In the genomic region with DNA sequence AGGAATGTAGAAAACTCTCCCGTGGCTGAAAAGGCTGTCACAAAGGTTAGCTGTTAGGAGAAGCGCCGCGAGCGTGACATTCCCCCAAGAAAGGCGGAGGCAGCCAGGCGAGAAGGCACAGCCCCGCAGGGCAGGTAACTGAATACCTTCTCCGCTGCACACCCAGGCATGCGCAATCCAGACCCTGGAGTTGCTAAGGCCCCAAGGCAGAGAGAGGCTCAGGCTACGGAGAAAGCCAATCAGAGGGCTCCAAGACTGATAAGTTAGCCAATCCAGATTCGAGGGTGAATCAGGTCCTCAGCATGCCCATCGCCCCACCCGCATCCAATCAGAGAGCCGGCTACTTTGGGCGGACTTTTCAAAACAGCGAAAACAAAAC, we compare ENCODE assay signal across 8 cellular contexts. TPM values are rescaled to one million over a fixed set of nuclear protein-coding genes. Genes with fewer than 3 reads are reported as not detected.
DNase-seq lines count a peak whose midpoint lies in the region; ATAC-seq, FAIRE-seq and TF ChIP-seq lines count a peak whose summit lies in the region.

No MANE protein-coding gene starts in this region.

- TF ChIP-seq CTCF in HepG2 (CRISPR knock-in tag; IDR thresholded peaks at IDR 0.05): no peak

- CTCF ChIA-PET in HepG2 (lab: Yijun Ruan, JAX; ENCODE audit: low intra/inter-chr PET ratio, low total read pairs): no interaction called here

- FAIRE-seq in HepG2 (lab: Jason Lieb, UNC): peak; percentile 99

- peaks cover 6% of the 10 kb centered on the region for H3K79me2 ChIP-seq in HepG2 (ENCODE audit: insufficient read depth, low read length)

- peak in 1 of 2 experiments; percentile 70; a peak in 2 of 4 replicates for TF ChIP-seq POLR2A in HepG2 (IDR thresholded peaks at IDR 0.05; ENCODE audit: insufficient read depth in 1 of 2, low read depth in 2 of 2, low read length in 2 of 2)

- H3K4me3 ChIP-seq in HepG2 (replicated peaks in 1 of 3; ENCODE audit: insufficient read depth in 1 of 3, low read depth in 2 of 3, low read length in 3 of 3): peak overlapping the region; percentile 88 to 99 (median 99)

- H3K4me2 ChIP-seq in HepG2 (ENCODE audit: low read depth, low read length): peak overlapping the region; percentile 88

- peaks cover 0 to 13% of the 10 kb centered on the region in 2 experiments; a peak in 2 of 5 replicates for H3K36me3 ChIP-seq in HepG2 (replicated peaks in 1 of 2; ENCODE audit: control insufficient read depth in 1 of 2, insufficient read depth in 2 of 2, low read length in 2 of 2)

- intact Hi-C loops in HepG2 (cut with micrococcal nuclease; ENCODE audit: unreplicated experiment): loop anchor here (2.0 to 5.0 kb wide), 2 partner anchors 46 to 80 kb away; no protein-coding TSS in a partner anchor

- H3K27me3 ChIP-seq in HepG2 (ENCODE audit: control insufficient read depth in 1 of 2, insufficient read depth in 2 of 2, low read length in 2 of 2): peaks cover 0 to 3% of the 10 kb centered on the region in 2 experiments; a peak in 1 of 5 replicates

- TF ChIP-seq EP300 in HepG2 (IDR thresholded peaks at IDR 0.05; ENCODE audit: low read depth in 2 of 2, low read length in 2 of 2) (peak in 1 of 2 experiments; percentile 43; a peak in 1 of 4 replicates), HepG2 (CRISPR knock-in tag; IDR thresholded peaks at IDR 0.05; ENCODE audit: borderline replicate concordance) (no peak)

- WGBS in HepG2 (ENCODE audit: low lambda C conversion rate): under 1% methylated on average over 13 of the region's 17 CpGs

- H4K20me1 ChIP-seq in HepG2 (ENCODE audit: insufficient read depth, low read length): no peaks in the 10 kb centered on the region

- in situ Hi-C loops in HepG2 (cut with HindIII; ENCODE audit: extremely low pct_ligation_motif_present, low pct_unique_long_range_greater_than_20kb): loop anchor here (5.0 kb wide), 1 partner anchor 79 kb away; the partner anchor contains the start of gene CCNI

- BruUV-seq in HepG2 (replicated peaks; lab: Mats Ljungman, UMichigan): no TSS peak

- POLR2A ChIA-PET in HepG2 (lab: Yijun Ruan, JAX): interaction anchor here (1.5 to 1.6 kb wide), 2 partner anchors 80 to 81 kb away, joined by 3 read pairs; partner anchors contain the start of gene CCNI

- H3K4me1 ChIP-seq in HepG2 (ENCODE audit: insufficient read depth, low read length): peaks cover 27% of the 10 kb centered on the region

- DNase-seq in C1 segment of cervical spinal cord (lab: John Stamatoyannopoulos, UW): peak; percentile 73 to 100 (median 96)
- DNase-seq in NCI-H524 treated with DMSO at 0.1 percent for 48 hours (lab: John Stamatoyannopoulos, UW): peak; percentile 96
- DNase-seq in activated CD4-positive, alpha-beta T cell treated with anti-CD3 and anti-CD28 coated beads for 48 hours: peak; percentile 94
- peak; percentile 99 for DNase-seq in dermis microvascular lymphatic vessel endothelial cell (ENCODE audit: low read depth in 2 of 2)
- peak; percentile 99 for DNase-seq in HepG2 (ENCODE audit: low spot score)
- DNase-seq in stimulated activated CD4-positive, alpha-beta T cell treated with anti-CD3 and anti-CD28 coated beads, Interleukin-4, amount 100 ng/mL, for 24 hours: peak; percentile 97

- H3K27ac ChIP-seq in HepG2 (ENCODE audit: extremely low read length, insufficient read depth, low read length): peak overlapping the region; percentile 93

- peak; percentile 92 for ATAC-seq in GM19324 (IDR thresholded peaks at IDR 0.05; ENCODE audit: low FRiP score, unreplicated experiment)
- ATAC-seq in HG03460 (IDR thresholded peaks at IDR 0.05; ENCODE audit: unreplicated experiment): peak; percentile 83
- peak; percentile 90 for ATAC-seq in HepG2

- H2AFZ ChIP-seq in HepG2 (ENCODE audit: low read length): peak overlapping the region; percentile 74

- TF ChIP-seq RAD21 in HepG2 (CRISPR knock-in tag; IDR thresholded peaks at IDR 0.05): no peak

- peak overlapping the region; percentile 90 for H3K9ac ChIP-seq in HepG2 (ENCODE audit: insufficient read depth, low read depth, low read length)

- H3K9me3 ChIP-seq in HepG2 (ENCODE audit: low read length): no peaks in the 10 kb centered on the region

TF ChIP-seq in HepG2, 621 proteins besides CTCF, POLR2A, EP300 and RAD21 (continues in another document):
- 0 out of 2 replicates have a peak, but pooled peaks have one; percentile 1 for TF ChIP-seq CEBPB (IDR thresholded peaks at IDR 0.05; ENCODE audit: borderline replicate concordance, low read depth, low read length)
- TF ChIP-seq KMT2B (CRISPR knock-in tag; IDR thresholded peaks at IDR 0.05): 0 out of 2 replicates have a peak, but pooled peaks have one; percentile 12
- peak; percentile 69 for TF ChIP-seq POLR2AphosphoS5 (IDR thresholded peaks at IDR 0.05; ENCODE audit: low read depth, low read length)
- TF ChIP-seq NFKBIZ (CRISPR knock-in tag; IDR thresholded peaks at IDR 0.05): no peak
- TF ChIP-seq BCL6 (CRISPR knock-in tag; IDR thresholded peaks at IDR 0.05): no peak
- no peak; the same call in 1 of the 2 replicates for TF ChIP-seq SMAD9 (CRISPR knock-in tag; IDR thresholded peaks at IDR 0.05)
- TF ChIP-seq MIXL1 (CRISPR knock-in tag; IDR thresholded peaks at IDR 0.05): no peak
- TF ChIP-seq, protein P1, sequence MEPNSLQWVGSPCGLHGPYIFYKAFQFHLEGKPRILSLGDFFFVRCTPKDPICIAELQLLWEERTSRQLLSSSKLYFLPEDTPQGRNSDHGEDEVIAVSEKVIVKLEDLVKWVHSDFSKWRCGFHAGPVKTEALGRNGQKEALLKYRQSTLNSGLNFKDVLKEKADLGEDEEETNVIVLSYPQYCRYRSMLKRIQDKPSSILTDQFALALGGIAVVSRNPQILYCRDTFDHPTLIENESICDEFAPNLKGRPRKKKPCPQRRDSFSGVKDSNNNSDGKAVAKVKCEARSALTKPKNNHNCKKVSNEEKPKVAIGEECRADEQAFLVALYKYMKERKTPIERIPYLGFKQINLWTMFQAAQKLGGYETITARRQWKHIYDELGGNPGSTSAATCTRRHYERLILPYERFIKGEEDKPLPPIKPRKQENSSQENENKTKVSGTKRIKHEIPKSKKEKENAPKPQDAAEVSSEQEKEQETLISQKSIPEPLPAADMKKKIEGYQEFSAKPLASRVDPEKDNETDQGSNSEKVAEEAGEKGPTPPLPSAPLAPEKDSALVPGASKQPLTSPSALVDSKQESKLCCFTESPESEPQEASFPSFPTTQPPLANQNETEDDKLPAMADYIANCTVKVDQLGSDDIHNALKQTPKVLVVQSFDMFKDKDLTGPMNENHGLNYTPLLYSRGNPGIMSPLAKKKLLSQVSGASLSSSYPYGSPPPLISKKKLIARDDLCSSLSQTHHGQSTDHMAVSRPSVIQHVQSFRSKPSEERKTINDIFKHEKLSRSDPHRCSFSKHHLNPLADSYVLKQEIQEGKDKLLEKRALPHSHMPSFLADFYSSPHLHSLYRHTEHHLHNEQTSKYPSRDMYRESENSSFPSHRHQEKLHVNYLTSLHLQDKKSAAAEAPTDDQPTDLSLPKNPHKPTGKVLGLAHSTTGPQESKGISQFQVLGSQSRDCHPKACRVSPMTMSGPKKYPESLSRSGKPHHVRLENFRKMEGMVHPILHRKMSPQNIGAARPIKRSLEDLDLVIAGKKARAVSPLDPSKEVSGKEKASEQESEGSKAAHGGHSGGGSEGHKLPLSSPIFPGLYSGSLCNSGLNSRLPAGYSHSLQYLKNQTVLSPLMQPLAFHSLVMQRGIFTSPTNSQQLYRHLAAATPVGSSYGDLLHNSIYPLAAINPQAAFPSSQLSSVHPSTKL (CRISPR knock-in tag; IDR thresholded peaks at IDR 0.05): no peak
- TF ChIP-seq MIER2 (CRISPR knock-in tag; IDR thresholded peaks at IDR 0.05): 0 out of 2 replicates have a peak, but pooled peaks have one; percentile 1
- peak; percentile 99 for TF ChIP-seq RFX5 (IDR thresholded peaks at IDR 0.05; ENCODE audit: low read depth, low read length)
- TF ChIP-seq NR2C2 (CRISPR knock-in tag; IDR thresholded peaks at IDR 0.05; ENCODE audit: borderline replicate concordance): no peak
- no peak for TF ChIP-seq TGIF2 (CRISPR knock-in tag; IDR thresholded peaks at IDR 0.05)
- TF ChIP-seq NFYB (CRISPR knock-in tag; IDR thresholded peaks at IDR 0.05): peak; percentile 92
- TF ChIP-seq DRAP1 (CRISPR knock-in tag; IDR thresholded peaks at IDR 0.05): peak; percentile 58
- peak; percentile 11; the same call in 1 of the 2 replicates for TF ChIP-seq TAF1 (CRISPR knock-in tag; IDR thresholded peaks at IDR 0.05)
- no peak for TF ChIP-seq ZNF614 (CRISPR knock-in tag; IDR thresholded peaks at IDR 0.05; ENCODE audit: borderline replicate concordance)
- TF ChIP-seq CEBPG (CRISPR knock-in tag; IDR thresholded peaks at IDR 0.05): peak; percentile 19; the same call in 1 of the 2 replicates

RNA-seq across cellular contexts. Expression of gene CCNG2, which starts 0.5 kb away (rescaled TPM):
- total RNA-seq in dermis microvascular lymphatic vessel endothelial cell (15.4 and 24.7 TPM in 2 replicates), HepG2 (2016; rRNA removed; fragmentation: Illumina TruSeq; extraction: Trizol) (3.9 and 6.1 TPM in 2 replicates)
- total RNA-seq in HepG2 (2016; cell fraction: cytosol; rRNA removed; fragmentation: Illumina TruSeq; extraction: Trizol; ENCODE audit: low read depth): 1.4 and 1.8 TPM in 2 replicates
- total RNA-seq in HepG2 (2016; cell fraction: insoluble cytoplasmic fraction; rRNA removed; fragmentation: Illumina TruSeq; extraction: Trizol): 4.1 and 5.7 TPM in 2 replicates
- total RNA-seq in HepG2 (2016; cell fraction: membrane; rRNA removed; fragmentation: Illumina TruSeq; extraction: Trizol): 6.1 and 7.7 TPM in 2 replicates
- 4.9 and 5.6 TPM in 2 replicates for total RNA-seq in HepG2 (2016; cell fraction: nucleus; rRNA removed; fragmentation: Illumina TruSeq; extraction: Trizol)
- 8.5 and 11.5 TPM in 2 replicates for polyA plus RNA-seq in HepG2 (2011; rRNA removed)
- 3.6 and 4.5 TPM in 2 replicates for polyA plus RNA-seq in HepG2 (2011; cell fraction: cytosol; rRNA removed)
- 6.7 and 9.8 TPM in 2 replicates for polyA plus RNA-seq in HepG2 (2011; cell fraction: nucleus; rRNA removed)
- polyA plus RNA-seq in HepG2 (2012): 9.4 and 14.3 TPM in 2 replicates
- 2.4 and 2.5 TPM in 2 replicates for polyA plus RNA-seq in HepG2 (2016; cell fraction: cytosol; fragmentation: Illumina TruSeq; extraction: Trizol; ENCODE audit: low read depth)
- polyA plus RNA-seq in HepG2 (2016; cell fraction: insoluble cytoplasmic fraction; fragmentation: Illumina TruSeq; extraction: Trizol; ENCODE audit: low read depth): 8.0 and 8.5 TPM in 2 replicates
- 6.7 and 7.8 TPM in 2 replicates for polyA plus RNA-seq in HepG2 (2016; cell fraction: membrane; fragmentation: Illumina TruSeq; extraction: Trizol; ENCODE audit: low read depth)
- 11.1 and 12.2 TPM in 2 replicates for polyA plus RNA-seq in HepG2 (2016; cell fraction: nucleus; fragmentation: Illumina TruSeq; extraction: Trizol; ENCODE audit: insufficient read depth, low read depth)
- 3.0 and 5.4 TPM in 2 replicates for polyA minus RNA-seq in HepG2 (2011; rRNA and poly(A)+ RNA removed; ENCODE audit: low replicate concordance)
- polyA minus RNA-seq in HepG2 (2011; cell fraction: cytosol; rRNA and poly(A)+ RNA removed): 7.0 and 10.4 TPM in 2 replicates
- 14.4 and 15.4 TPM in 2 replicates for polyA minus RNA-seq in HepG2 (2011; cell fraction: nucleus; rRNA and poly(A)+ RNA removed)

Comparison
In these comparisons a context has a peak if more than half of its experiments do, and no peak if none do; other contexts are left out.
1. Peak in every context shown above with its lines: DNase-seq, ATAC-seq, H3K4me3 ChIP-seq and H3K27ac ChIP-seq.